Comparison of ENCODE assay signal across 11 cellular contexts in genomic region chr4:113584407-113585150, GRCh38.
DNase-seq lines count a peak whose midpoint lies in the region; ATAC-seq lines count a peak whose summit lies in the region.
"Had no signal": no experiment of that assay in that cellular context is flagged by ENCODE, and none has a peak within 500 bp of the region (broad histone marks: within the 10 kb centered on the region; RNA-seq: fewer than 3 reads in every experiment).

No MANE protein-coding gene starts in this region.

- no peaks in the 10 kb centered on the region for H3K27me3 ChIP-seq in HUES64 (ENCODE audit: insufficient read depth, low read length)
- no peaks in the 10 kb centered on the region for H3K27me3 ChIP-seq in CD4-positive, alpha-beta memory T cell (ENCODE audit: insufficient read depth, low read length)
- H3K27me3 ChIP-seq: suprapubic skin had no signal

- peaks cover 14 to 28% of the 10 kb centered on the region in 2 donors for H3K36me3 Mint-ChIP-seq in CD4-positive, alpha-beta memory T cell

- H3K27ac ChIP-seq in HUES64 (ENCODE audit: low read depth, low read length), result peak overlapping the region; percentile 84
- H3K27ac ChIP-seq in CD4-positive, alpha-beta memory T cell (ENCODE audit: low read depth, low read length), result no peak overlapping the region
- H3K27ac ChIP-seq: suprapubic skin had no signal

- 32% methylated on average over 4 of the region's 4 CpGs for WGBS in HUES64

- peak overlapping the region in 1 of 7 donors; percentile 1 for H3K27ac Mint-ChIP-seq in CD4-positive, alpha-beta memory T cell
- H3K27ac Mint-ChIP-seq: dendritic cell treated with granulocyte-macrophage colony-stimulating factor and Interleukin-4, amounts not matched to agents 40 ng/mL and 50 ng/mL, for 4 days had no signal

- intact Hi-C loops in left colon (cut with DNase I, micrococcal nuclease), result no loop called here
- intact Hi-C loops in CD4-positive, alpha-beta memory T cell (cut with micrococcal nuclease), result no loop called here

- no peak overlapping the region for H3K4me3 ChIP-seq in HUES64 (ENCODE audit: low read length)
- no peak overlapping the region for H3K4me3 ChIP-seq in CD4-positive, alpha-beta memory T cell (ENCODE audit: low read length in 2 of 2)
- H3K4me3 ChIP-seq: suprapubic skin had no signal

- no peaks in the 10 kb centered on the region for H3K9me3 ChIP-seq in HUES64 (ENCODE audit: insufficient read depth, low read depth, low read length)
- H3K9me3 ChIP-seq in CD4-positive, alpha-beta memory T cell (ENCODE audit: control insufficient read depth in 1 of 2, low read length in 2 of 2), result no peaks in the 10 kb centered on the region
- H3K9me3 ChIP-seq: suprapubic skin had no signal

- no peaks in the 10 kb centered on the region for H3K27me3 Mint-ChIP-seq in CD4-positive, alpha-beta memory T cell

- no peaks in the 10 kb centered on the region for H3K36me3 ChIP-seq in HUES64 (ENCODE audit: insufficient read depth, low read length)
- no peaks in the 10 kb centered on the region for H3K36me3 ChIP-seq in CD4-positive, alpha-beta memory T cell (ENCODE audit: insufficient read depth, low read length)
- H3K36me3 ChIP-seq: suprapubic skin had no signal

- CTCF ChIA-PET in CD4-positive, alpha-beta memory T cell (lab: Charles Lee; ENCODE audit: partially characterized antibody), result interaction anchor here (0.7 kb wide), 1 partner anchor 37 kb away, joined by 3 read pairs; no protein-coding TSS in a partner anchor

- DNase-seq in AG08396 (ENCODE audit: low spot score), result peak; percentile 32
- peak; percentile 84 for DNase-seq in brain pericyte (ENCODE audit: low read depth, low spot score)
- DNase-seq in left colon, result no peak
- DNase-seq in CD4-positive, alpha-beta memory T cell, result no peak
- no peak for DNase-seq in kidney glomerular epithelial cell (lab: John Stamatoyannopoulos, UW)
- DNase-seq: MV-4-11 had no signal

- ATAC-seq in left colon, result peak; percentile 9
- ATAC-seq in GM21717 (IDR thresholded peaks at IDR 0.05; ENCODE audit: unreplicated experiment), result no peak
- ATAC-seq in HG02642 (IDR thresholded peaks at IDR 0.05; ENCODE audit: poor library complexity, unreplicated experiment), result no peak

- POLR2A ChIA-PET in CD4-positive, alpha-beta memory T cell (lab: Charles Lee; ENCODE audit: partially characterized antibody), result no interaction called here

- H3K4me1 Mint-ChIP-seq in CD4-positive, alpha-beta memory T cell, result peaks cover 16 to 33% (median 19%) of the 10 kb centered on the region in 4 donors

- H3K9ac ChIP-seq in HUES64 (ENCODE audit: low read depth, low read length), result peak overlapping the region; percentile 22; the same call in 1 of the 2 replicates

- no peaks in the 10 kb centered on the region for H3K9me3 Mint-ChIP-seq in CD4-positive, alpha-beta memory T cell
- H3K9me3 Mint-ChIP-seq: dendritic cell treated with granulocyte-macrophage colony-stimulating factor and Interleukin-4, amounts not matched to agents 40 ng/mL and 50 ng/mL, for 4 days had no signal

- peaks cover 42% of the 10 kb centered on the region for H3K4me1 ChIP-seq in HUES64 (ENCODE audit: insufficient read depth, low read length)
- no peaks in the 10 kb centered on the region for H3K4me1 ChIP-seq in CD4-positive, alpha-beta memory T cell (ENCODE audit: insufficient read depth, low read length)
- H3K4me1 ChIP-seq: suprapubic skin had no signal

- no peak overlapping the region for H3K4me3 Mint-ChIP-seq in CD4-positive, alpha-beta memory T cell
- H3K4me3 Mint-ChIP-seq: dendritic cell treated with granulocyte-macrophage colony-stimulating factor and Interleukin-4, amounts not matched to agents 40 ng/mL and 50 ng/mL, for 4 days had no signal

Comparison
In these comparisons a context has a peak if more than half of its experiments do, and no peak if none do; other contexts are left out.
1. DNase-seq: peak in AG08396 (single experiment) and brain pericyte (single experiment); none in left colon (0 of 2), CD4-positive, alpha-beta memory T cell (0 of 5) and kidney glomerular epithelial cell (single experiment).